26 cellular contexts compared by ENCODE assay signal in genomic region chr11:131859811-131860210, GRCh38.
DNase-seq lines count a peak whose midpoint lies in the region; ATAC-seq and TF ChIP-seq lines count a peak whose summit lies in the region.
"Had no signal": no experiment of that assay in that cellular context is flagged by ENCODE, and none has a peak within 500 bp of the region (broad histone marks: within the 10 kb centered on the region; RNA-seq: fewer than 3 reads in every experiment).

No MANE protein-coding gene starts in this region.

- H3K36me3 Mint-ChIP-seq in CD8-positive, alpha-beta T cell = no peaks in the 10 kb centered on the region
- H3K36me3 Mint-ChIP-seq: activated naive CD8-positive, alpha-beta T cell; type B pancreatic cell had no signal

- no peak overlapping the region for H3K27ac ChIP-seq in CD8-positive, alpha-beta T cell (ENCODE audit: low read depth, low read length)
- H3K27ac ChIP-seq: cardiac muscle cell, stomach had no signal

- intact Hi-C loops in CD8-positive, alpha-beta T cell (cut with DNase I, micrococcal nuclease) = no loop called here

- no peaks in the 10 kb centered on the region for H3K9me3 Mint-ChIP-seq in CD8-positive, alpha-beta T cell
- H3K9me3 Mint-ChIP-seq: activated B cell treated with CpG ODN at 0.5 μM for 24 hours; activated T-cell treated with anti-CD3 and anti-CD28 coated beads, Interleukin-2, amount 50 U/mL, for 72 hours; T-helper 1 cell treated with Interleukin-12 subunit alpha and Interleukin-12 subunit beta and Interleukin-4 antibody, amounts not matched to agents 30 μg/mL and 1 μg/mL, for 36 hours; type B pancreatic cell had no signal

- H3K4me3 Mint-ChIP-seq in CD8-positive, alpha-beta T cell = no peak overlapping the region
- H3K4me3 Mint-ChIP-seq: activated B cell treated with CpG ODN at 0.5 μM for 24 hours; activated naive CD8-positive, alpha-beta T cell; activated T-cell treated with anti-CD3 and anti-CD28 coated beads, Interleukin-2, amount 50 U/mL, for 72 hours; T-helper 1 cell treated with Interleukin-12 subunit alpha and Interleukin-12 subunit beta and Interleukin-4 antibody, amounts not matched to agents 30 μg/mL and 1 μg/mL, for 36 hours; type B pancreatic cell had no signal

- POLR2A ChIA-PET in CD8-positive, alpha-beta T cell (lab: Charles Lee) = no interaction called here

- in situ Hi-C loops in KBM-7 (cut with MboI; ENCODE audit: low pct_unique_long_range_greater_than_20kb, low sequenced_read_pairs) = no loop called here

- CTCF ChIA-PET in CD8-positive, alpha-beta T cell (lab: Charles Lee) = no interaction called here

- no peak for ATAC-seq in esophagus mucosa
- ATAC-seq in CD8-positive, alpha-beta T cell = no peak
- no peak for ATAC-seq in activated CD4-positive, CD25-positive, alpha-beta regulatory T cell treated with anti-CD3 and anti-CD28 coated beads, Interleukin-2, amount 50 U/mL, for 24 hours
- no peak for ATAC-seq in HG03565 (IDR thresholded peaks at IDR 0.05; ENCODE audit: unreplicated experiment)
- ATAC-seq: activated T-cell treated with anti-CD3 and anti-CD28 coated beads, Interleukin-2, amount 50 U/mL, for 72 hours; Right ventricle myocardium inferior; sciatic nerve had no signal

- no peaks in the 10 kb centered on the region for H3K9me3 ChIP-seq in CD8-positive, alpha-beta T cell (ENCODE audit: low read length)
- H3K9me3 ChIP-seq: HAP-1, stomach had no signal

- no peaks in the 10 kb centered on the region for H3K27me3 Mint-ChIP-seq in CD8-positive, alpha-beta T cell (ENCODE audit: low read depth)
- H3K27me3 Mint-ChIP-seq: activated B cell treated with CpG ODN at 0.5 μM for 24 hours; activated naive CD8-positive, alpha-beta T cell had no signal

- no peak overlapping the region for H3K4me3 ChIP-seq in choroid plexus epithelial cell (ENCODE audit: low read depth, low read length)
- no peak overlapping the region for H3K4me3 ChIP-seq in CD8-positive, alpha-beta T cell (ENCODE audit: low read depth, low read length)
- H3K4me3 ChIP-seq: cardiac muscle cell, HAP-1, stomach had no signal

- H3K4me1 ChIP-seq in CD8-positive, alpha-beta T cell (ENCODE audit: insufficient read depth, low read length) = no peaks in the 10 kb centered on the region
- H3K4me1 ChIP-seq: HAP-1, stomach had no signal

- H3K4me1 Mint-ChIP-seq in CD8-positive, alpha-beta T cell (ENCODE audit: low read depth) = no peaks in the 10 kb centered on the region
- H3K4me1 Mint-ChIP-seq: activated B cell treated with CpG ODN at 0.5 μM for 24 hours had no signal

- DNase-seq in AG20443 (ENCODE audit: low spot score) = peak; percentile 58
- DNase-seq in KBM-7 = peak; percentile 14
- peak; percentile 47 for DNase-seq in choroid plexus epithelial cell (ENCODE audit: low read depth)
- DNase-seq in iris pigment epithelial cell (ENCODE audit: low read depth) = peak; percentile 73
- no peak for DNase-seq in CD8-positive, alpha-beta T cell
- DNase-seq: ACHN; activated B cell treated with CpG ODN at 0.5 μM for 24 hours; activated CD8-positive, alpha-beta memory T cell treated with anti-CD3 and anti-CD28 coated beads for 24 hours; activated T-cell treated with anti-CD3 and anti-CD28 coated beads, Interleukin-2, amount 50 U/mL, for 72 hours; COR-L47; foreskin melanocyte; KG1; NCI-H1092; NCI-H2081; stimulated activated CD4-positive, alpha-beta T cell treated with anti-CD3 and anti-CD28 coated beads, Interleukin-1b, Interleukin-23, amount 100 ng/mL, for 48 hours; stomach had no signal

- no peaks in the 10 kb centered on the region for H3K36me3 ChIP-seq in CD8-positive, alpha-beta T cell (ENCODE audit: insufficient read depth, low read length)
- H3K36me3 ChIP-seq: cardiac muscle cell, HAP-1, stomach had no signal

- H3K27me3 ChIP-seq in CD8-positive, alpha-beta T cell (ENCODE audit: insufficient read depth, low read length) = no peaks in the 10 kb centered on the region

- H3K27ac Mint-ChIP-seq in CD8-positive, alpha-beta T cell = no peak overlapping the region
- H3K27ac Mint-ChIP-seq: activated B cell treated with CpG ODN at 0.5 μM for 24 hours; activated naive CD8-positive, alpha-beta T cell; activated T-cell treated with anti-CD3 and anti-CD28 coated beads, Interleukin-2, amount 50 U/mL, for 72 hours; T-helper 1 cell treated with Interleukin-12 subunit alpha and Interleukin-12 subunit beta and Interleukin-4 antibody, amounts not matched to agents 30 μg/mL and 1 μg/mL, for 36 hours; type B pancreatic cell had no signal

- no peak for TF ChIP-seq CTCF in choroid plexus epithelial cell (conservative IDR thresholded peaks at IDR 0.05; ENCODE audit: low read depth, low read length)
- TF ChIP-seq CTCF in CD8-positive, alpha-beta T cell (IDR thresholded peaks at IDR 0.05) = no peak

Comparison
In these comparisons a context has a peak if more than half of its experiments do, and no peak if none do; other contexts are left out.
1. DNase-seq: peak in AG20443 (single experiment), KBM-7 (single experiment), choroid plexus epithelial cell (single experiment) and iris pigment epithelial cell (single experiment); none in CD8-positive, alpha-beta T cell (0 of 7).